Comparison of ENCODE assay signal across 21 cellular contexts in genomic region chr12:39627914-39628313, GRCh38. TPM values are rescaled to one million over a fixed set of nuclear protein-coding genes. Genes with fewer than 3 reads are reported as not detected.
DNase-seq lines count a peak whose midpoint lies in the region; ATAC-seq and TF ChIP-seq lines count a peak whose summit lies in the region.
"Had no signal": no experiment of that assay in that cellular context is flagged by ENCODE, and none has a peak within 500 bp of the region (broad histone marks: within the 10 kb centered on the region; RNA-seq: fewer than 3 reads in every experiment).

No MANE protein-coding gene starts in this region.

- peak; percentile 72 for ATAC-seq in activated CD4-positive, alpha-beta T cell treated with anti-CD3 and anti-CD28 coated beads for 36 hours
- peak; percentile 54 for ATAC-seq in CD8-positive, alpha-beta T cell
- ATAC-seq in naive thymus-derived CD8-positive, alpha-beta T cell = peak; percentile 63 to 64
- ATAC-seq in GM21447 (IDR thresholded peaks at IDR 0.05; ENCODE audit: unreplicated experiment) = no peak
- ATAC-seq: psoas muscle had no signal

- no peak overlapping the region for H3K4me3 Mint-ChIP-seq in activated CD4-positive, alpha-beta T cell treated with anti-CD3 and anti-CD28 coated beads for 36 hours
- peak overlapping the region; percentile 23 for H3K4me3 Mint-ChIP-seq in CD8-positive, alpha-beta T cell
- H3K4me3 Mint-ChIP-seq in activated T-helper 1 cell treated with anti-CD3 and anti-CD28 coated beads, Interleukin-12 subunit alpha, Interleukin-12 subunit beta, Interleukin-2, Interleukin-4 antibody, amounts not matched to agents 30 ng/mL and 10 ng/mL and 1 ng/mL, durations not matched to agents 14 hours and 24 hours and 36 hours = peak overlapping the region; percentile 66
- peak overlapping the region; percentile 16 to 72 (median 66) for H3K4me3 Mint-ChIP-seq in naive thymus-derived CD8-positive, alpha-beta T cell

- no peaks in the 10 kb centered on the region for H3K27me3 Mint-ChIP-seq in activated CD4-positive, alpha-beta T cell treated with anti-CD3 and anti-CD28 coated beads for 36 hours
- H3K27me3 Mint-ChIP-seq in CD8-positive, alpha-beta T cell (ENCODE audit: low read depth) = no peaks in the 10 kb centered on the region
- H3K27me3 Mint-ChIP-seq in activated T-helper 1 cell treated with anti-CD3 and anti-CD28 coated beads, Interleukin-12 subunit alpha, Interleukin-12 subunit beta, Interleukin-2, Interleukin-4 antibody, amounts not matched to agents 30 ng/mL and 10 ng/mL and 1 ng/mL, durations not matched to agents 14 hours and 24 hours and 36 hours (ENCODE audit: insufficient read depth) = no peaks in the 10 kb centered on the region
- H3K27me3 Mint-ChIP-seq in naive thymus-derived CD8-positive, alpha-beta T cell = no peaks in the 10 kb centered on the region

- no peaks in the 10 kb centered on the region for H3K9me3 ChIP-seq in CD8-positive, alpha-beta T cell (ENCODE audit: low read length)
- H3K9me3 ChIP-seq: psoas muscle, thyroid gland had no signal

- no peaks in the 10 kb centered on the region for H3K36me3 Mint-ChIP-seq in activated CD4-positive, alpha-beta T cell treated with anti-CD3 and anti-CD28 coated beads for 36 hours (ENCODE audit: low read depth)
- H3K36me3 Mint-ChIP-seq in CD8-positive, alpha-beta T cell = peaks cover 5% of the 10 kb centered on the region
- peaks cover 8% of the 10 kb centered on the region for H3K36me3 Mint-ChIP-seq in activated T-helper 1 cell treated with anti-CD3 and anti-CD28 coated beads, Interleukin-12 subunit alpha, Interleukin-12 subunit beta, Interleukin-2, Interleukin-4 antibody, amounts not matched to agents 30 ng/mL and 10 ng/mL and 1 ng/mL, durations not matched to agents 14 hours and 24 hours and 36 hours (ENCODE audit: low read depth)
- peaks cover 0 to 5% (median 2%) of the 10 kb centered on the region in 3 donors for H3K36me3 Mint-ChIP-seq in naive thymus-derived CD8-positive, alpha-beta T cell

- H3K9me3 Mint-ChIP-seq in activated CD4-positive, alpha-beta T cell treated with anti-CD3 and anti-CD28 coated beads for 36 hours (ENCODE audit: low read depth) = peaks cover 2% of the 10 kb centered on the region
- H3K9me3 Mint-ChIP-seq in CD8-positive, alpha-beta T cell = peaks cover 7% of the 10 kb centered on the region
- H3K9me3 Mint-ChIP-seq in activated T-helper 1 cell treated with anti-CD3 and anti-CD28 coated beads, Interleukin-12 subunit alpha, Interleukin-12 subunit beta, Interleukin-2, Interleukin-4 antibody, amounts not matched to agents 30 ng/mL and 10 ng/mL and 1 ng/mL, durations not matched to agents 14 hours and 24 hours and 36 hours = peaks cover 6% of the 10 kb centered on the region
- H3K9me3 Mint-ChIP-seq in naive thymus-derived CD8-positive, alpha-beta T cell = peaks cover 0 to 7% (median 0%) of the 10 kb centered on the region in 9 donors

- POLR2A ChIA-PET in activated CD4-positive, alpha-beta T cell treated with anti-CD3 and anti-CD28 coated beads for 36 hours (lab: Charles Lee) = no interaction called here
- POLR2A ChIA-PET in CD8-positive, alpha-beta T cell (lab: Charles Lee) = interaction anchor here (1.2 to 2.3 kb wide), 3 partner anchors 8 to 42 kb away, joined by 5 to 26 read pairs (median 7); partner anchors contain the start of gene ABCD2
- POLR2A ChIA-PET in naive thymus-derived CD8-positive, alpha-beta T cell (lab: Charles Lee) = interaction anchor here (1.2 to 2.6 kb wide), 3 partner anchors 8 to 56 kb away, joined by 3 to 18 read pairs (median 3); partner anchors contain the start of gene ABCD2

- H3K27ac ChIP-seq in CD8-positive, alpha-beta T cell (ENCODE audit: low read depth, low read length) = peak overlapping the region; percentile 6
- H3K27ac ChIP-seq: 22Rv1, psoas muscle, thyroid gland had no signal

- TF ChIP-seq CTCF in CD8-positive, alpha-beta T cell (IDR thresholded peaks at IDR 0.05) = no peak

- DNase-seq in activated CD4-positive, alpha-beta T cell treated with anti-CD3 and anti-CD28 coated beads for 36 hours = peak; percentile 15
- no peak for DNase-seq in activated CD4-positive, alpha-beta T cell treated with anti-CD3 and anti-CD28 coated beads for 4 hours
- no peak for DNase-seq in CD8-positive, alpha-beta T cell
- no peak for DNase-seq in activated T-helper 1 cell treated with anti-CD3 and anti-CD28 coated beads, Interleukin-12 subunit alpha, Interleukin-12 subunit beta, Interleukin-2, Interleukin-4 antibody, amounts not matched to agents 30 ng/mL and 10 ng/mL and 1 ng/mL, durations not matched to agents 14 hours and 24 hours and 36 hours (ENCODE audit: low spot score)
- peak in 1 of 10 donors; percentile 30 for DNase-seq in naive thymus-derived CD8-positive, alpha-beta T cell
- no peak for DNase-seq in DMS79 treated with DMSO at 0.1 percent for 48 hours (lab: John Stamatoyannopoulos, UW)
- DNase-seq in GF-D8 (lab: John Stamatoyannopoulos, UW) = no peak
- DNase-seq: aorta, caudate nucleus, COR-L47, dermis blood vessel endothelial cell, GOT3, kidney glomerular epithelial cell, NCI-H1417, psoas muscle, SIG-M5, thyroid gland had no signal

- peaks cover 50% of the 10 kb centered on the region for H3K4me1 Mint-ChIP-seq in activated CD4-positive, alpha-beta T cell treated with anti-CD3 and anti-CD28 coated beads for 36 hours
- peaks cover 57% of the 10 kb centered on the region for H3K4me1 Mint-ChIP-seq in CD8-positive, alpha-beta T cell (ENCODE audit: low read depth)
- H3K4me1 Mint-ChIP-seq in activated T-helper 1 cell treated with anti-CD3 and anti-CD28 coated beads, Interleukin-12 subunit alpha, Interleukin-12 subunit beta, Interleukin-2, Interleukin-4 antibody, amounts not matched to agents 30 ng/mL and 10 ng/mL and 1 ng/mL, durations not matched to agents 14 hours and 24 hours and 36 hours (ENCODE audit: low read depth) = peaks cover 46% of the 10 kb centered on the region
- H3K4me1 Mint-ChIP-seq in naive thymus-derived CD8-positive, alpha-beta T cell = peaks cover 18 to 56% (median 54%) of the 10 kb centered on the region in 4 donors

- H3K27ac Mint-ChIP-seq in activated CD4-positive, alpha-beta T cell treated with anti-CD3 and anti-CD28 coated beads for 36 hours = peak overlapping the region; percentile 88
- H3K27ac Mint-ChIP-seq in CD8-positive, alpha-beta T cell = peak overlapping the region; percentile 89
- H3K27ac Mint-ChIP-seq in activated T-helper 1 cell treated with anti-CD3 and anti-CD28 coated beads, Interleukin-12 subunit alpha, Interleukin-12 subunit beta, Interleukin-2, Interleukin-4 antibody, amounts not matched to agents 30 ng/mL and 10 ng/mL and 1 ng/mL, durations not matched to agents 14 hours and 24 hours and 36 hours = peak overlapping the region; percentile 90
- peak overlapping the region in 9 of 10 donors; percentile 38 to 93 (median 83) for H3K27ac Mint-ChIP-seq in naive thymus-derived CD8-positive, alpha-beta T cell

- H3K4me3 ChIP-seq in CD8-positive, alpha-beta T cell (ENCODE audit: low read depth, low read length) = no peak overlapping the region
- H3K4me3 ChIP-seq: psoas muscle, thyroid gland had no signal

- no peaks in the 10 kb centered on the region for H3K27me3 ChIP-seq in CD8-positive, alpha-beta T cell (ENCODE audit: insufficient read depth, low read length)
- H3K27me3 ChIP-seq: thyroid gland had no signal

- H3K4me1 ChIP-seq in CD8-positive, alpha-beta T cell (ENCODE audit: insufficient read depth, low read length) = peaks cover 48% of the 10 kb centered on the region
- H3K4me1 ChIP-seq: psoas muscle, thyroid gland had no signal

- CTCF ChIA-PET in activated CD4-positive, alpha-beta T cell treated with anti-CD3 and anti-CD28 coated beads for 36 hours (lab: Charles Lee) = interaction anchor here (1.2 to 1.4 kb wide), 2 partner anchors 8 to 17 kb away, joined by 3 to 6 read pairs; partner anchors contain the start of gene ABCD2
- CTCF ChIA-PET in CD8-positive, alpha-beta T cell (lab: Charles Lee) = interaction anchor here (2.2 kb wide), 1 partner anchor 8 kb away, joined by 11 read pairs; the partner anchor contains the start of gene ABCD2

- intact Hi-C loops in activated CD4-positive, alpha-beta T cell treated with anti-CD3 and anti-CD28 coated beads for 36 hours (cut with DNase I, micrococcal nuclease) = loop anchor here in 1 of 2 experiments (10.0 kb wide), 1 partner anchor 723 kb away; the partner anchor contains the start of gene CPNE8
- intact Hi-C loops in CD8-positive, alpha-beta T cell (cut with DNase I, micrococcal nuclease) = loop anchor here in 1 of 2 experiments (1.0 to 5.0 kb wide), 3 partner anchors 8 to 34 kb away; no protein-coding TSS in a partner anchor
- intact Hi-C loops in activated T-helper 1 cell treated with anti-CD3 and anti-CD28 coated beads, Interleukin-12 subunit alpha, Interleukin-12 subunit beta, Interleukin-2, Interleukin-4 antibody, amounts not matched to agents 30 ng/mL and 10 ng/mL and 1 ng/mL, durations not matched to agents 14 hours and 24 hours and 36 hours (cut with micrococcal nuclease) = loop anchor here (1.0 to 10.0 kb wide), 6 partner anchors 13 to 1313 kb away; partner anchors contain the start of genes ALG10B and KIF21A

- no peaks in the 10 kb centered on the region for H3K36me3 ChIP-seq in CD8-positive, alpha-beta T cell (ENCODE audit: insufficient read depth, low read length)
- H3K36me3 ChIP-seq: thyroid gland had no signal

RNA-seq across cellular contexts. Expression of gene ABCD2, which starts 8.3 kb away (rescaled TPM):
- 1 to 10 TPM; 2.1 to 2.3 TPM for total RNA-seq in activated CD4-positive, alpha-beta T cell treated with anti-CD3 and anti-CD28 coated beads for 36 hours
- total RNA-seq in CD8-positive, alpha-beta T cell = 1 to 10 TPM; 3.4 to 3.5 TPM
- total RNA-seq in activated T-helper 1 cell treated with anti-CD3 and anti-CD28 coated beads, Interleukin-12 subunit alpha, Interleukin-12 subunit beta, Interleukin-2, Interleukin-4 antibody, amounts not matched to agents 30 ng/mL and 10 ng/mL and 1 ng/mL, durations not matched to agents 14 hours and 24 hours and 36 hours = 7.8 and 8.0 TPM in 2 replicates
- total RNA-seq in naive thymus-derived CD8-positive, alpha-beta T cell = 10 to 100 TPM; 22.9 to 23.3 TPM
- 10 to 100 TPM; 12.1 to 14.0 (median 12.7) TPM for polyA plus RNA-seq in naive thymus-derived CD8-positive, alpha-beta T cell
- total RNA-seq: dermis blood vessel endothelial cell, lung microvascular endothelial cell, NCI-H460 had no signal
